Comparison of ENCODE assay signal across 28 cellular contexts in the genomic region with DNA sequence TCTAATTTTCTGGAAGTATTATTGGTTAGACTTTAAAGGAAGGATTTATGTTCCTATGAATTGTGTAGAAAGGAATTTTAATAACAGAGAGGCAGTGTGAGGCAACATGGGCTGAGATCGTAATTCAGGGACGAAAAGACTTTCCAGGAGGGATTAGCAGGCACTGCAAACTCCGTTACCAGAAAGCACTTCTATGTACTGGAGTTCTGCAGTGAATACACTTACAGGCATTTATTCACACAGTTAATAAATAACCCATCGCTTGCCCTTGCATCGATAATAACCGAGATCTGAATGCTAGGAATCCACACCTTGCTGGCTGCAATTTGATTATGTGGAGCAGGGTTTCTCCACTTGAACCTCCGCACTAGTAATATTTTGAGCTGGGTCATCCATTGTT.
DNase-seq lines count a peak whose midpoint lies in the region; ATAC-seq lines count a peak whose summit lies in the region.
"Had no signal": no experiment of that assay in that cellular context is flagged by ENCODE, and none has a peak within 500 bp of the region (broad histone marks: within the 10 kb centered on the region; RNA-seq: fewer than 3 reads in every experiment).

No MANE protein-coding gene starts in this region.

- ATAC-seq in naive thymus-derived CD8-positive, alpha-beta T cell, result no peak
- ATAC-seq: effector memory CD8-positive, alpha-beta T cell; foreskin keratinocyte; stimulated activated memory B cell treated with anti-CD40 and anti-IgM and Interleukin-4, amounts not matched to agents 10 μg/mL and 1 μg/mL and 100 μg/mL, for 72 hours had no signal

- H3K9me3 Mint-ChIP-seq in naive thymus-derived CD8-positive, alpha-beta T cell, result no peaks in the 10 kb centered on the region
- H3K9me3 Mint-ChIP-seq: effector memory CD8-positive, alpha-beta T cell; stimulated activated memory B cell treated with anti-CD40 and anti-IgM and Interleukin-4, amounts not matched to agents 10 μg/mL and 1 μg/mL and 100 μg/mL, for 72 hours had no signal

- H3K4me1 Mint-ChIP-seq in naive thymus-derived CD8-positive, alpha-beta T cell, result peaks cover 0 to 3% (median 0%) of the 10 kb centered on the region in 4 donors
- H3K4me1 Mint-ChIP-seq: naive B cell; stimulated activated memory B cell treated with anti-CD40 and anti-IgM and Interleukin-4, amounts not matched to agents 10 μg/mL and 1 μg/mL and 100 μg/mL, for 72 hours had no signal

- H3K36me3 Mint-ChIP-seq in naive thymus-derived CD8-positive, alpha-beta T cell, result no peaks in the 10 kb centered on the region
- H3K36me3 Mint-ChIP-seq: naive B cell; stimulated activated memory B cell treated with anti-CD40 and anti-IgM and Interleukin-4, amounts not matched to agents 10 μg/mL and 1 μg/mL and 100 μg/mL, for 72 hours had no signal

- H3K4me3 Mint-ChIP-seq in naive thymus-derived CD8-positive, alpha-beta T cell, result no peak overlapping the region
- H3K4me3 Mint-ChIP-seq: effector memory CD8-positive, alpha-beta T cell; naive B cell; stimulated activated memory B cell treated with anti-CD40 and anti-IgM and Interleukin-4, amounts not matched to agents 10 μg/mL and 1 μg/mL and 100 μg/mL, for 72 hours had no signal

- peaks cover 10 to 27% (median 23%) of the 10 kb centered on the region in 5 donors for H3K27me3 Mint-ChIP-seq in naive thymus-derived CD8-positive, alpha-beta T cell

- peak; percentile 49 for DNase-seq in HK-2 (ENCODE audit: unreplicated experiment)
- peak; percentile 74 for DNase-seq in glomerular visceral epithelial cell (ENCODE audit: extremely low spot score)
- peak; percentile 41 for DNase-seq in mucosa of gallbladder (ENCODE audit: low spot score)
- no peak for DNase-seq in activated gamma-delta T cell (lab: John Stamatoyannopoulos, UW)
- no peak for DNase-seq in NCI-H69 (lab: John Stamatoyannopoulos, UW)
- DNase-seq in Kasumi-1 (lab: John Stamatoyannopoulos, UW), result no peak
- no peak for DNase-seq in naive thymus-derived CD8-positive, alpha-beta T cell
- DNase-seq: activated CD4-positive, alpha-beta T cell treated with anti-CD3 and anti-CD28 coated beads for 48 hours; activated effector memory CD4-positive, alpha-beta T cell treated with anti-CD3 and anti-CD28 coated beads, Interleukin-2, amount 50 U/mL, for 16 hours; central memory CD4-positive, alpha-beta T cell; cortex of kidney; DND-41; effector memory CD8-positive, alpha-beta T cell; foreskin keratinocyte; GF-D8; HCEC 1CT; heart right ventricle; left ventricle myocardium inferior; MV-4-11; naive B cell; NCI-H1436; NCI-H446; NCI-H82; nucleus accumbens; RPMI8226; T1000; transverse colon had no signal

- H3K27ac Mint-ChIP-seq in naive thymus-derived CD8-positive, alpha-beta T cell, result no peak overlapping the region
- H3K27ac Mint-ChIP-seq: effector memory CD8-positive, alpha-beta T cell; naive B cell; stimulated activated memory B cell treated with anti-CD40 and anti-IgM and Interleukin-4, amounts not matched to agents 10 μg/mL and 1 μg/mL and 100 μg/mL, for 72 hours had no signal

- POLR2A ChIA-PET in naive thymus-derived CD8-positive, alpha-beta T cell (lab: Charles Lee), result no interaction called here

Comparison
In these comparisons a context has a peak if more than half of its experiments do, and no peak if none do; other contexts are left out.
1. DNase-seq: peak in HK-2 (single experiment), glomerular visceral epithelial cell (single experiment) and mucosa of gallbladder (single experiment); none in activated gamma-delta T cell (single experiment), NCI-H69 (single experiment), Kasumi-1 (0 of 2) and naive thymus-derived CD8-positive, alpha-beta T cell (0 of 10).